1 cellular context compared by ENCODE assay signal in genomic region chr2:219001577-219002394, GRCh38.
A peak's percentile ranks its signal among the peaks of the same experiment; 100 is the strongest.
TF ChIP-seq lines count a peak whose summit lies in the region.

No MANE protein-coding gene starts in this region.

TF ChIP-seq in HepG2, 621 proteins besides CTCF, POLR2A, EP300 and RAD21 (continued from another document and continues in another):
- TF ChIP-seq SNAI1 (CRISPR knock-in tag; IDR thresholded peaks at IDR 0.05; ENCODE audit: borderline replicate concordance): peak; percentile 93; the same call in 1 of the 2 replicates
- no peak for TF ChIP-seq MAFF (IDR thresholded peaks at IDR 0.05; ENCODE audit: low read depth, low read length)
- TF ChIP-seq ZNF264 (CRISPR knock-in tag; IDR thresholded peaks at IDR 0.05): peak; percentile 73
- TF ChIP-seq HHEX (CRISPR knock-in tag; IDR thresholded peaks at IDR 0.05): peak; percentile 85
- TF ChIP-seq, protein P1, sequence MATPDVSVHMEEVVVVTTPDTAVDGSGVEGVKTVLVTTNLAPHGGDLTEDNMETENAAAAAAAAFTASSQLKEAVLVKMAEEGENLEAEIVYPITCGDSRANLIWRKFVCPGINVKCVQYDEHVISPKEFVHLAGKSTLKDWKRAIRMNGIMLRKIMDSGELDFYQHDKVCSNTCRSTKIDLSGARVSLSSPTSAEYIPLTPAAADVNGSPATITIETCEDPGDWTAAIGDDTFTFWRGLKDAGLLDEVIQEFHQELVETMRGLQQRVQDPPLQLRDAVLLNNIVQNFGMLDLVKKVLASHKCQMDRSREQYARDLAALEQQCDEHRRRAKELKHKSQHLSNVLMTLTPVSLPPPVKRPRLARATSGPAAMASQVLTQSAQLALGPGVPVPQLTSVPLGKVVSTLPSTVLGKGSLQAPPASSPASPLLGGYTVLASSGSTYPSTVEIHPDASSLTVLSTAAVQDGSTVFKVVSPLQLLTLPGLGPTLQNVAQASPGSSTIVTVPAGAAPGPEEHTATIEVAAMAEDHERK (CRISPR knock-in tag; IDR thresholded peaks at IDR 0.05; ENCODE audit: low read depth): no peak
- TF ChIP-seq, protein P2, sequence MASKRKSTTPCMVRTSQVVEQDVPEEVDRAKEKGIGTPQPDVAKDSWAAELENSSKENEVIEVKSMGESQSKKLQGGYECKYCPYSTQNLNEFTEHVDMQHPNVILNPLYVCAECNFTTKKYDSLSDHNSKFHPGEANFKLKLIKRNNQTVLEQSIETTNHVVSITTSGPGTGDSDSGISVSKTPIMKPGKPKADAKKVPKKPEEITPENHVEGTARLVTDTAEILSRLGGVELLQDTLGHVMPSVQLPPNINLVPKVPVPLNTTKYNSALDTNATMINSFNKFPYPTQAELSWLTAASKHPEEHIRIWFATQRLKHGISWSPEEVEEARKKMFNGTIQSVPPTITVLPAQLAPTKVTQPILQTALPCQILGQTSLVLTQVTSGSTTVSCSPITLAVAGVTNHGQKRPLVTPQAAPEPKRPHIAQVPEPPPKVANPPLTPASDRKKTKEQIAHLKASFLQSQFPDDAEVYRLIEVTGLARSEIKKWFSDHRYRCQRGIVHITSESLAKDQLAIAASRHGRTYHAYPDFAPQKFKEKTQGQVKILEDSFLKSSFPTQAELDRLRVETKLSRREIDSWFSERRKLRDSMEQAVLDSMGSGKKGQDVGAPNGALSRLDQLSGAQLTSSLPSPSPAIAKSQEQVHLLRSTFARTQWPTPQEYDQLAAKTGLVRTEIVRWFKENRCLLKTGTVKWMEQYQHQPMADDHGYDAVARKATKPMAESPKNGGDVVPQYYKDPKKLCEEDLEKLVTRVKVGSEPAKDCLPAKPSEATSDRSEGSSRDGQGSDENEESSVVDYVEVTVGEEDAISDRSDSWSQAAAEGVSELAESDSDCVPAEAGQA (IDR thresholded peaks at IDR 0.05; ENCODE audit: low read depth): no peak
- TF ChIP-seq, protein P2 (CRISPR knock-in tag; IDR thresholded peaks at IDR 0.05; ENCODE audit: borderline replicate concordance): peak; percentile 63; the same call in 1 of the 2 replicates
- TF ChIP-seq TCF12 (IDR thresholded peaks at IDR 0.05): no peak
- peak; percentile 96 for TF ChIP-seq TCF12 (CRISPR knock-in tag; IDR thresholded peaks at IDR 0.05)
- no peak for TF ChIP-seq AGO2 (optimal IDR thresholded peaks at IDR 0.05; ENCODE audit: low read depth, low read length)
- peak; percentile 54; the same call in 1 of the 2 replicates for TF ChIP-seq MIER3 (CRISPR knock-in tag; IDR thresholded peaks at IDR 0.05; ENCODE audit: borderline replicate concordance)
- TF ChIP-seq ZSCAN30 (CRISPR knock-in tag; IDR thresholded peaks at IDR 0.05): no peak
- peak; percentile 95 for TF ChIP-seq FOXA3 (CRISPR knock-in tag; IDR thresholded peaks at IDR 0.05)
- peak; percentile 57 for TF ChIP-seq ZNF563 (CRISPR knock-in tag; IDR thresholded peaks at IDR 0.05)
- 0 out of 2 replicates have a peak, but pooled peaks have one; percentile 22 for TF ChIP-seq LBX2 (CRISPR knock-in tag; IDR thresholded peaks at IDR 0.05; ENCODE audit: borderline replicate concordance)
- TF ChIP-seq, protein P3, sequence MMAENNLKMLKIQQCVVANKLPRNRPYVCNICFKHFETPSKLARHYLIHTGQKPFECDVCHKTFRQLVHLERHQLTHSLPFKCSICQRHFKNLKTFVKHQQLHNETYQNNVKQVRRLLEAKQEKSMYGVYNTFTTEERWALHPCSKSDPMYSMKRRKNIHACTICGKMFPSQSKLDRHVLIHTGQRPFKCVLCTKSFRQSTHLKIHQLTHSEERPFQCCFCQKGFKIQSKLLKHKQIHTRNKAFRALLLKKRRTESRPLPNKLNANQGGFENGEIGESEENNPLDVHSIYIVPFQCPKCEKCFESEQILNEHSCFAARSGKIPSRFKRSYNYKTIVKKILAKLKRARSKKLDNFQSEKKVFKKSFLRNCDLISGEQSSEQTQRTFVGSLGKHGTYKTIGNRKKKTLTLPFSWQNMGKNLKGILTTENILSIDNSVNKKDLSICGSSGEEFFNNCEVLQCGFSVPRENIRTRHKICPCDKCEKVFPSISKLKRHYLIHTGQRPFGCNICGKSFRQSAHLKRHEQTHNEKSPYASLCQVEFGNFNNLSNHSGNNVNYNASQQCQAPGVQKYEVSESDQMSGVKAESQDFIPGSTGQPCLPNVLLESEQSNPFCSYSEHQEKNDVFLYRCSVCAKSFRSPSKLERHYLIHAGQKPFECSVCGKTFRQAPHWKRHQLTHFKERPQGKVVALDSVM (CRISPR knock-in tag; IDR thresholded peaks at IDR 0.05): peak; percentile 20; the same call in 1 of the 2 replicates
- peak; percentile 66 for TF ChIP-seq ZNF564 (CRISPR knock-in tag; IDR thresholded peaks at IDR 0.05)
- peak; percentile 31; the same call in 1 of the 2 replicates for TF ChIP-seq MXD4 (CRISPR knock-in tag; IDR thresholded peaks at IDR 0.05)
- TF ChIP-seq GZF1 (CRISPR knock-in tag; IDR thresholded peaks at IDR 0.05): 0 out of 2 replicates have a peak, but pooled peaks have one; percentile 46
- TF ChIP-seq HNRNPK (IDR thresholded peaks at IDR 0.05; ENCODE audit: low read depth, low read length, poor library complexity, severe bottlenecking): no peak
- TF ChIP-seq PBX3 (CRISPR knock-in tag; IDR thresholded peaks at IDR 0.05; ENCODE audit: borderline replicate concordance): no peak
- 0 out of 2 replicates have a peak, but pooled peaks have one; percentile 25 for TF ChIP-seq ZNF557 (CRISPR knock-in tag; IDR thresholded peaks at IDR 0.05)
- no peak for TF ChIP-seq EED (CRISPR knock-in tag; IDR thresholded peaks at IDR 0.05)
- peak; percentile 56; the same call in 1 of the 2 replicates for TF ChIP-seq ZNF274 (CRISPR knock-in tag; IDR thresholded peaks at IDR 0.05)
- TF ChIP-seq, protein P4, sequence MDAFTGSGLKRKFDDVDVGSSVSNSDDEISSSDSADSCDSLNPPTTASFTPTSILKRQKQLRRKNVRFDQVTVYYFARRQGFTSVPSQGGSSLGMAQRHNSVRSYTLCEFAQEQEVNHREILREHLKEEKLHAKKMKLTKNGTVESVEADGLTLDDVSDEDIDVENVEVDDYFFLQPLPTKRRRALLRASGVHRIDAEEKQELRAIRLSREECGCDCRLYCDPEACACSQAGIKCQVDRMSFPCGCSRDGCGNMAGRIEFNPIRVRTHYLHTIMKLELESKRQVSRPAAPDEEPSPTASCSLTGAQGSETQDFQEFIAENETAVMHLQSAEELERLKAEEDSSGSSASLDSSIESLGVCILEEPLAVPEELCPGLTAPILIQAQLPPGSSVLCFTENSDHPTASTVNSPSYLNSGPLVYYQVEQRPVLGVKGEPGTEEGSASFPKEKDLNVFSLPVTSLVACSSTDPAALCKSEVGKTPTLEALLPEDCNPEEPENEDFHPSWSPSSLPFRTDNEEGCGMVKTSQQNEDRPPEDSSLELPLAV (CRISPR knock-in tag; conservative IDR thresholded peaks at IDR 0.05; ENCODE audit: low read depth): no peak
- TF ChIP-seq DRAP1 (CRISPR knock-in tag; IDR thresholded peaks at IDR 0.05): peak; percentile 95
- TF ChIP-seq TEAD2 (CRISPR knock-in tag; IDR thresholded peaks at IDR 0.05): no peak
- TF ChIP-seq, protein P5, sequence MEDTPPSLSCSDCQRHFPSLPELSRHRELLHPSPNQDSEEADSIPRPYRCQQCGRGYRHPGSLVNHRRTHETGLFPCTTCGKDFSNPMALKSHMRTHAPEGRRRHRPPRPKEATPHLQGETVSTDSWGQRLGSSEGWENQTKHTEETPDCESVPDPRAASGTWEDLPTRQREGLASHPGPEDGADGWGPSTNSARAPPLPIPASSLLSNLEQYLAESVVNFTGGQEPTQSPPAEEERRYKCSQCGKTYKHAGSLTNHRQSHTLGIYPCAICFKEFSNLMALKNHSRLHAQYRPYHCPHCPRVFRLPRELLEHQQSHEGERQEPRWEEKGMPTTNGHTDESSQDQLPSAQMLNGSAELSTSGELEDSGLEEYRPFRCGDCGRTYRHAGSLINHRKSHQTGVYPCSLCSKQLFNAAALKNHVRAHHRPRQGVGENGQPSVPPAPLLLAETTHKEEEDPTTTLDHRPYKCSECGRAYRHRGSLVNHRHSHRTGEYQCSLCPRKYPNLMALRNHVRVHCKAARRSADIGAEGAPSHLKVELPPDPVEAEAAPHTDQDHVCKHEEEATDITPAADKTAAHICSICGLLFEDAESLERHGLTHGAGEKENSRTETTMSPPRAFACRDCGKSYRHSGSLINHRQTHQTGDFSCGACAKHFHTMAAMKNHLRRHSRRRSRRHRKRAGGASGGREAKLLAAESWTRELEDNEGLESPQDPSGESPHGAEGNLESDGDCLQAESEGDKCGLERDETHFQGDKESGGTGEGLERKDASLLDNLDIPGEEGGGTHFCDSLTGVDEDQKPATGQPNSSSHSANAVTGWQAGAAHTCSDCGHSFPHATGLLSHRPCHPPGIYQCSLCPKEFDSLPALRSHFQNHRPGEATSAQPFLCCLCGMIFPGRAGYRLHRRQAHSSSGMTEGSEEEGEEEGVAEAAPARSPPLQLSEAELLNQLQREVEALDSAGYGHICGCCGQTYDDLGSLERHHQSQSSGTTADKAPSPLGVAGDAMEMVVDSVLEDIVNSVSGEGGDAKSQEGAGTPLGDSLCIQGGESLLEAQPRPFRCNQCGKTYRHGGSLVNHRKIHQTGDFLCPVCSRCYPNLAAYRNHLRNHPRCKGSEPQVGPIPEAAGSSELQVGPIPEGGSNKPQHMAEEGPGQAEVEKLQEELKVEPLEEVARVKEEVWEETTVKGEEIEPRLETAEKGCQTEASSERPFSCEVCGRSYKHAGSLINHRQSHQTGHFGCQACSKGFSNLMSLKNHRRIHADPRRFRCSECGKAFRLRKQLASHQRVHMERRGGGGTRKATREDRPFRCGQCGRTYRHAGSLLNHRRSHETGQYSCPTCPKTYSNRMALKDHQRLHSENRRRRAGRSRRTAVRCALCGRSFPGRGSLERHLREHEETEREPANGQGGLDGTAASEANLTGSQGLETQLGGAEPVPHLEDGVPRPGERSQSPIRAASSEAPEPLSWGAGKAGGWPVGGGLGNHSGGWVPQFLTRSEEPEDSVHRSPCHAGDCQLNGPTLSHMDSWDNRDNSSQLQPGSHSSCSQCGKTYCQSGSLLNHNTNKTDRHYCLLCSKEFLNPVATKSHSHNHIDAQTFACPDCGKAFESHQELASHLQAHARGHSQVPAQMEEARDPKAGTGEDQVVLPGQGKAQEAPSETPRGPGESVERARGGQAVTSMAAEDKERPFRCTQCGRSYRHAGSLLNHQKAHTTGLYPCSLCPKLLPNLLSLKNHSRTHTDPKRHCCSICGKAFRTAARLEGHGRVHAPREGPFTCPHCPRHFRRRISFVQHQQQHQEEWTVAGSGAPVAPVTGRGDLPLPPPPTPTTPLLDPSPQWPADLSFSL (CRISPR knock-in tag; IDR thresholded peaks at IDR 0.05): no peak
- TF ChIP-seq, protein P6, sequence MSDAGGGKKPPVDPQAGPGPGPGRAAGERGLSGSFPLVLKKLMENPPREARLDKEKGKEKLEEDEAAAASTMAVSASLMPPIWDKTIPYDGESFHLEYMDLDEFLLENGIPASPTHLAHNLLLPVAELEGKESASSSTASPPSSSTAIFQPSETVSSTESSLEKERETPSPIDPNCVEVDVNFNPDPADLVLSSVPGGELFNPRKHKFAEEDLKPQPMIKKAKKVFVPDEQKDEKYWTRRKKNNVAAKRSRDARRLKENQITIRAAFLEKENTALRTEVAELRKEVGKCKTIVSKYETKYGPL (CRISPR knock-in tag; IDR thresholded peaks at IDR 0.05): no peak
- no peak for TF ChIP-seq DMAP1 (CRISPR knock-in tag; IDR thresholded peaks at IDR 0.05)
- peak; percentile 80; the same call in 1 of the 2 replicates for TF ChIP-seq ZBTB2 (CRISPR knock-in tag; IDR thresholded peaks at IDR 0.05; ENCODE audit: low read depth)
- TF ChIP-seq ZNF790 (CRISPR knock-in tag; IDR thresholded peaks at IDR 0.05; ENCODE audit: borderline replicate concordance): peak; percentile 57; the same call in 1 of the 2 replicates
- TF ChIP-seq REPIN1 (CRISPR knock-in tag; IDR thresholded peaks at IDR 0.05; ENCODE audit: borderline replicate concordance, low read depth): peak; percentile 42; the same call in 1 of the 2 replicates
- TF ChIP-seq MTF1 (CRISPR knock-in tag; IDR thresholded peaks at IDR 0.05): no peak
- 0 out of 2 replicates have a peak, but pooled peaks have one; percentile 50 for TF ChIP-seq ZNF709 (CRISPR knock-in tag; IDR thresholded peaks at IDR 0.05)
- peak; percentile 96 for TF ChIP-seq NCOA1 (CRISPR knock-in tag; IDR thresholded peaks at IDR 0.05)
- TF ChIP-seq ZNF781 (CRISPR knock-in tag; IDR thresholded peaks at IDR 0.05; ENCODE audit: borderline replicate concordance, not compliant biosample characterization): no peak
